17 cellular contexts compared by ENCODE assay signal in the genomic region with DNA sequence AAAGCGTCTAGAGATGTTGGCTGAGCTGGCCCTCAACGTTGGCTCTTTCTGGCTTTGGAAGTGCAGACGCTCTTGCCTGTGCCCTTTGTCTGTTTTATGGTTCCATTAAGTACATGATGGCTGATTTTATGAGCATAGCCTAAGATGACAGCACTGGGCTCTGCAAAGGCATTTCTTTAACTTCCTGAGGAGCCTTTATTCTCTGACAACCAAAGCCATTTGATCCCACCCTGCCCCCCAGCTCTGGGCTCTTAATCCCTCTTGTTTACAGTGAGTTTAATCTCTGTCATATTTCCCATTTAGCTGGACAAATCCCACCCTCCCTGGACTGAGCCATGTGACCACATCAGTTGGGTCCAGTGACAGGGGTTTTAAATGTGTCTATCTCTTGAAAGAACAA.
DNase-seq lines count a peak whose midpoint lies in the region; ATAC-seq, FAIRE-seq and TF ChIP-seq lines count a peak whose summit lies in the region.
"Had no signal": no experiment of that assay in that cellular context is flagged by ENCODE, and none has a peak within 500 bp of the region (broad histone marks: within the 10 kb centered on the region; RNA-seq: fewer than 3 reads in every experiment).

No MANE protein-coding gene starts in this region.

- H3K9me3 Mint-ChIP-seq in Caco-2 (ENCODE audit: unreplicated experiment) (no peaks in the 10 kb centered on the region), brain (peaks cover 3 to 13% (median 8%) of the 10 kb centered on the region in 5 experiments), nephron progenitor cell (peaks cover 32% of the 10 kb centered on the region)

- CTCF ChIA-PET in Caco-2 (lab: Charles Lee), result no interaction called here
- CTCF ChIA-PET in HEK293 (lab: Yijun Ruan, JAX), result no interaction called here

- H3K27ac ChIP-seq in HEK293 (ENCODE audit: extremely low read depth, low read depth, low read length) (no peak overlapping the region), right lobe of liver (no peak overlapping the region)
- H3K27ac ChIP-seq: PC-9 had no signal

- H3K27ac Mint-ChIP-seq in Caco-2 (ENCODE audit: unreplicated experiment) (peak overlapping the region; percentile 42), brain (peak overlapping the region in 3 of 5 experiments; percentile 11 to 85 (median 63)), nephron progenitor cell (peak overlapping the region; percentile 7)

- intact Hi-C loops in Caco-2 (cut with micrococcal nuclease; ENCODE audit: unreplicated experiment) (loop anchor here (5.0 kb wide), 1 partner anchor 262 kb away; no protein-coding TSS in a partner anchor), right lobe of liver (cut with DNase I) (no loop called here)

- no peak for FAIRE-seq in GM12891 (lab: Jason Lieb, UNC)
- FAIRE-seq: GM12892 had no signal

- TF ChIP-seq CTCF in Caco-2 (IDR thresholded peaks at IDR 0.05; ENCODE audit: insufficient read depth in 1 of 2, low read depth in 1 of 2, low read length in 1 of 2, severe bottlenecking in 1 of 2, unreplicated experiment in 1 of 2) (no peak), HEK293 (tag by site-specific recombination; IDR thresholded peaks at IDR 0.05) (no peak), brain (conservative IDR thresholded peaks at IDR 0.05) (no peak), nephron progenitor cell (IDR thresholded peaks at IDR 0.05) (no peak), right lobe of liver (IDR thresholded peaks at IDR 0.05) (no peak)

- 93% methylated on average over 3 of the region's 3 CpGs for WGBS in right lobe of liver (ENCODE audit: insufficient coverage, low coverage, low lambda C conversion rate, missing lambda C conversion rate)

- H3K4me1 Mint-ChIP-seq in Caco-2 (ENCODE audit: low read depth, unreplicated experiment) (peaks cover 6% of the 10 kb centered on the region), brain (peaks cover 22% of the 10 kb centered on the region), nephron progenitor cell (peaks cover 16% of the 10 kb centered on the region)

- H3K36me3 ChIP-seq in Caco-2 (ENCODE audit: control insufficient read depth, insufficient read depth, low read length), result no peaks in the 10 kb centered on the region
- H3K36me3 ChIP-seq in HEK293 (ENCODE audit: control insufficient read depth in 2 of 2, insufficient read depth in 1 of 2, low read length in 2 of 2), result no peaks in the 10 kb centered on the region
- H3K36me3 ChIP-seq in right lobe of liver, result no peaks in the 10 kb centered on the region
- H3K36me3 ChIP-seq: MG63 had no signal

- ATAC-seq in HG03521 (IDR thresholded peaks at IDR 0.05; ENCODE audit: unreplicated experiment) (no peak), right lobe of liver (no peak), GM21786 (IDR thresholded peaks at IDR 0.05; ENCODE audit: unreplicated experiment) (no peak)

- no peaks in the 10 kb centered on the region for H3K36me3 Mint-ChIP-seq in Caco-2 (ENCODE audit: insufficient read depth, unreplicated experiment)
- H3K36me3 Mint-ChIP-seq in brain, result no peaks in the 10 kb centered on the region
- peaks cover 10% of the 10 kb centered on the region for H3K36me3 Mint-ChIP-seq in nephron progenitor cell (ENCODE audit: low read depth)

- TF ChIP-seq POLR2A in GM12891 (IDR thresholded peaks at IDR 0.05; ENCODE audit: low read depth, low read length), result no peak
- TF ChIP-seq POLR2A in right lobe of liver (IDR thresholded peaks at IDR 0.05), result no peak

- H3K4me1 ChIP-seq in Caco-2 (no peaks in the 10 kb centered on the region), HEK293 (ENCODE audit: control insufficient read depth, insufficient read depth, low read length) (0 out of 2 replicates have a peak, but pooled peaks cover 3% of the 10 kb centered on the region), right lobe of liver (no peaks in the 10 kb centered on the region)

- H3K4me3 ChIP-seq in Caco-2 (ENCODE audit: low read depth, low read length) (no peak overlapping the region), HEK293 (ENCODE audit: low read depth, low read length) (no peak overlapping the region), right lobe of liver (no peak overlapping the region)
- H3K4me3 ChIP-seq: MG63, PC-9 had no signal

- no peak overlapping the region for H3K4me3 Mint-ChIP-seq in Caco-2 (ENCODE audit: unreplicated experiment)
- no peak overlapping the region for H3K4me3 Mint-ChIP-seq in brain
- H3K4me3 Mint-ChIP-seq in nephron progenitor cell, result no peak overlapping the region

- DNase-seq in Caco-2 (peak in 1 of 2 experiments; percentile 19), nephron progenitor cell (no peak), GM12891 (ENCODE audit: insufficient read length, low spot score) (no peak), right lobe of liver (no peak)
- DNase-seq: C1 segment of cervical spinal cord, DMS 273 treated with DMSO at 0.1 percent for 48 hours, GF-D8, MG63, NCI-H1092 treated with DMSO at 0.1 percent for 48 hours, NCI-H226, NCI-H526 treated with DMSO at 0.1 percent for 48 hours had no signal

- POLR2A ChIA-PET in Caco-2 (lab: Charles Lee), result interaction anchor here (0.6 kb wide), 1 partner anchor 162 kb away, joined by 3 read pairs; no protein-coding TSS in a partner anchor
- POLR2A ChIA-PET in HEK293 (lab: Yijun Ruan, JAX), result no interaction called here

- H3K27me3 Mint-ChIP-seq in Caco-2 (ENCODE audit: insufficient read depth, unreplicated experiment) (no peaks in the 10 kb centered on the region), brain (peaks cover 10% of the 10 kb centered on the region), nephron progenitor cell (ENCODE audit: low read depth, poor library complexity) (peaks cover 14% of the 10 kb centered on the region)

- H3K27me3 ChIP-seq in Caco-2 (replicated peaks; ENCODE audit: control insufficient read depth, insufficient read depth, low read length) (no peaks in the 10 kb centered on the region), right lobe of liver (no peaks in the 10 kb centered on the region)
- H3K27me3 ChIP-seq: MG63 had no signal

- H3K9me3 ChIP-seq in Caco-2, result no peaks in the 10 kb centered on the region
- no peaks in the 10 kb centered on the region for H3K9me3 ChIP-seq in HEK293 (ENCODE audit: control insufficient read depth, insufficient read depth, low read depth, low read length)
- no peaks in the 10 kb centered on the region for H3K9me3 ChIP-seq in right lobe of liver

- BruUV-seq in Caco-2 (replicated peaks; lab: Mats Ljungman, UMichigan), result no TSS peak

TF ChIP-seq in HEK293, 187 proteins besides CTCF, POLR2A, EP300 and RAD21:
- TF ChIP-seq ZNF221 (tag by site-specific recombination; IDR thresholded peaks at IDR 0.05; ENCODE audit: borderline replicate concordance), result no peak
- 0 out of 2 replicates have a peak, but pooled peaks have one; percentile 50 for TF ChIP-seq TCF7L2 (IDR thresholded peaks at IDR 0.05; ENCODE audit: borderline replicate concordance, low read depth, low read length)

TF ChIP-seq in GM12891, 5 proteins besides CTCF, POLR2A, EP300 and RAD21:
- TF ChIP-seq PAX5 (IDR thresholded peaks at IDR 0.05; ENCODE audit: insufficient read depth, low read length, severe bottlenecking), result no peak
- no peak for TF ChIP-seq SPI1 (IDR thresholded peaks at IDR 0.05; ENCODE audit: low read depth, low read length)
- TF ChIP-seq POLR2AphosphoS5 (IDR thresholded peaks at IDR 0.05; ENCODE audit: low read depth, low read length), result no peak
- TF ChIP-seq TAF1 (IDR thresholded peaks at IDR 0.05; ENCODE audit: low read depth, low read length), result no peak
- no peak for TF ChIP-seq POU2F2 (IDR thresholded peaks at IDR 0.05; ENCODE audit: low read depth, low read length)

Comparison
In these comparisons a context has a peak if more than half of its experiments do, and no peak if none do; other contexts are left out.
1. H3K27ac Mint-ChIP-seq: peak in every context shown above with its lines; median percentile 63 in brain; 42 in Caco-2; 7 in nephron progenitor cell.